ENCODE assay signal across 19 cellular contexts in the genomic region with DNA sequence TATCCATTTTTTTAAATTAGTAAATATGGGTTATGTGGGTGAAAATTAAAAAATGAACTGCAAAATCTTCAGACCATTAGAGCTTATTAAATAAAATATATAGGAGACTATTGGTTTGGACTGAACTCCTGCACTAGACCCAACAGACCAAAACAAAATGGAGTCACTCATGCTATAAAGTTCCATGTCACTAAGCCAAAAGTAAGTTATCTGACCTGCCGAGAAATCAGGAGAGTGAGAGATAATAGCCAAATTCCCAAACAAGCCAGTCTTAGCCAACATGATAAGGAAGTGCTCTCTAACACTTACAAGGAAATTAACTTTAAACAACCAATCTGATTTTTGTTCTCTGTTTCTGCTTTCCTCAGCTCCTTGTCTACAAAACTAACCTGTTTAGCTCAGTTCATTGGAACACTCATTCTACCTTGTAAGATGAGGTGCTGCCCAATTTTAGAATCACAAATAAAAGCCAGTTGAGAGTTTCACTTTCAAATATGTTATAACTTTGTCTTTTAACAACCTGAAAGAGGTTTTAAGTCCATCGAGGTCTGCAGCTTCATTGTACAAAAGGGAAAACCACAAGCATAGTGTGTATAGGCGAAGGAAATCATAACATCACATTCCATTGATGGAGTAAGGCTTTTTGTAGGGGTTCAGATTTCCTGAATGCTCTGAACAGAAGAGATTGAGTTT.
"Had no signal": no experiment of that assay in that cellular context is flagged by ENCODE, and none has a peak within 500 bp of the region (broad histone marks: within the 10 kb centered on the region; RNA-seq: fewer than 3 reads in every experiment).

No MANE protein-coding gene starts in this region.

- DNase-seq: activated CD4-positive, alpha-beta T cell treated with anti-CD3 and anti-CD28 coated beads, Interleukin-2, amount 10 ng/mL, durations not matched to agents 24 days and 14 days; activated CD4-positive, CD25-positive, alpha-beta regulatory T cell; activated CD8-positive, alpha-beta T cell treated with anti-CD3 and anti-CD28 coated beads for 36 hours; activated effector memory CD4-positive, alpha-beta T cell treated with Interleukin-2 at 50 U/mL for 16 hours; activated naive CD4-positive, alpha-beta T cell treated with anti-CD3 and anti-CD28 coated beads, Interleukin-2, amount 10 ng/mL, durations not matched to agents 7 days and 5 days; activated naive CD8-positive, alpha-beta T cell treated with anti-CD3 and anti-CD28 coated beads, Interleukin-2, amount 50 U/mL, for 24 hours; activated T-cell treated with anti-CD3 and anti-CD28 coated beads, Interleukin-2, amount 50 U/mL, for 4 hours; aorta; effector memory CD4-positive, alpha-beta T cell; foreskin fibroblast; stimulated activated CD4-positive, alpha-beta T cell treated with anti-CD3 and anti-CD28 coated beads, Interleukin-2, amount 100 ng/mL, for 48 hours; stimulated activated naive CD8-positive, alpha-beta T cell treated with anti-CD3 and anti-CD28 coated beads, Interleukin-15, amount 100 ng/mL, for 72 hours; T-helper 1 cell; T-helper 9 cell; trophoblast cell had no signal

- H3K27ac ChIP-seq: prostate gland, right atrium auricular region, suprapubic skin, vagina had no signal

- H3K36me3 ChIP-seq: prostate gland, right atrium auricular region, suprapubic skin, vagina had no signal

- H3K4me1 ChIP-seq: prostate gland, right atrium auricular region, suprapubic skin, vagina had no signal

- H3K9me3 ChIP-seq: prostate gland, right atrium auricular region, suprapubic skin, vagina had no signal

- H3K27me3 ChIP-seq: right atrium auricular region, suprapubic skin, vagina had no signal

- H3K4me3 ChIP-seq: prostate gland, right atrium auricular region, suprapubic skin, vagina had no signal
